10 cellular contexts compared by ENCODE assay signal in genomic region chr9:132381966-132382541, GRCh38. TPM values are rescaled to one million over a fixed set of nuclear protein-coding genes. Genes with fewer than 3 reads are reported as not detected.
A peak's percentile ranks its signal among the peaks of the same experiment; 100 is the strongest.
DNase-seq lines count a peak whose midpoint lies in the region; ATAC-seq and TF ChIP-seq lines count a peak whose summit lies in the region.
"Had no signal": no experiment of that assay in that cellular context is flagged by ENCODE, and none has a peak within 500 bp of the region (broad histone marks: within the 10 kb centered on the region; RNA-seq: fewer than 3 reads in every experiment).

No MANE protein-coding gene starts in this region.

- peaks cover 12% of the 10 kb centered on the region for H3F3A ChIP-seq in MM.1S (ENCODE audit: insufficient read depth, low read length)

- H3K36me3 ChIP-seq in MM.1S (replicated peaks; ENCODE audit: insufficient read depth, low read length) = peaks cover 6% of the 10 kb centered on the region
- H3K36me3 ChIP-seq in effector memory CD4-positive, alpha-beta T cell (ENCODE audit: control insufficient read depth, insufficient read depth, low read length) = peaks cover 46% of the 10 kb centered on the region

- no peak overlapping the region for H3K14ac ChIP-seq in H9 (ENCODE audit: insufficient read depth, low read length)

- no peaks in the 10 kb centered on the region for H3K27me3 Mint-ChIP-seq in H9 (ENCODE audit: low read depth)

- no peak overlapping the region for H4K5ac ChIP-seq in H9 (ENCODE audit: insufficient read length, low read depth, low read length)

- H3K9ac ChIP-seq in H9 (ENCODE audit: extremely low read depth, insufficient read length, low read length) = no peak overlapping the region
- peak overlapping the region; percentile 31 for H3K9ac ChIP-seq in MM.1S (ENCODE audit: low read length)

- no peaks in the 10 kb centered on the region for H3K79me2 ChIP-seq in H9 (ENCODE audit: insufficient read depth, low read length)
- peaks cover 11% of the 10 kb centered on the region for H3K79me2 ChIP-seq in MM.1S (ENCODE audit: low read length)

- no peak overlapping the region for H2BK12ac ChIP-seq in H9 (ENCODE audit: insufficient read length, low read depth, low read length)

- peak overlapping the region in 2 of 3 experiments; percentile 16 to 84; a peak in 2 of 7 replicates for H3K27ac Mint-ChIP-seq in H9

- TF ChIP-seq CTCF in H9 (conservative IDR thresholded peaks at IDR 0.05) = no peak
- no peak for TF ChIP-seq CTCF in MM.1S (IDR thresholded peaks at IDR 0.05; ENCODE audit: low read length)

- H2AK5ac ChIP-seq in H9 (ENCODE audit: insufficient read length, low read length) = no peak overlapping the region

- H3K18ac ChIP-seq in H9 (ENCODE audit: insufficient read length, low read depth, low read length) = no peak overlapping the region

- no peak overlapping the region for H2BK120ac ChIP-seq in H9 (ENCODE audit: low read depth, low read length, poor library complexity, severe bottlenecking)

- H3K36me3 Mint-ChIP-seq in H9 (ENCODE audit: insufficient read depth in 1 of 3, low read depth in 3 of 3) = peaks cover 17 to 61% (median 44%) of the 10 kb centered on the region in 3 experiments; a peak in 6 of 7 replicates

- no CpG with 5 or more reads among the region's 9 CpGs for WGBS in H9 (ENCODE audit: extremely low coverage, insufficient read length, low lambda C conversion rate)

- H3K9me3 ChIP-seq in H9 (ENCODE audit: control insufficient read depth, low read depth, low read length) (peaks cover 18% of the 10 kb centered on the region), MM.1S (replicated peaks; ENCODE audit: insufficient read depth, low read length) (no peaks in the 10 kb centered on the region)
- H3K9me3 ChIP-seq in effector memory CD4-positive, alpha-beta T cell (ENCODE audit: control insufficient read depth, low read length) = no peaks in the 10 kb centered on the region

- H3K9me2 ChIP-seq in MM.1S (replicated peaks; ENCODE audit: insufficient read depth, low read length) = no peaks in the 10 kb centered on the region

- no peak overlapping the region for H4K91ac ChIP-seq in H9 (ENCODE audit: insufficient read length, low read depth, low read length)

- H3K4me3 ChIP-seq in MM.1S (ENCODE audit: low read length) = peak overlapping the region; percentile 55
- H3K4me3 ChIP-seq in effector memory CD4-positive, alpha-beta T cell (ENCODE audit: insufficient read depth, low read depth, low read length, poor library complexity, severe bottlenecking) = no peak overlapping the region

- H3T11ph ChIP-seq in H9 (ENCODE audit: low read length) = no peak overlapping the region

- no peaks in the 10 kb centered on the region for H3K23me2 ChIP-seq in H9 (ENCODE audit: insufficient read length, low read depth, low read length, poor library complexity, severe bottlenecking)

- no peak overlapping the region for H3K56ac ChIP-seq in H9 (ENCODE audit: insufficient read length, low read depth, low read length)

- no peak overlapping the region for H2BK5ac ChIP-seq in H9 (ENCODE audit: insufficient read length, low read length)

- H3K27me3 ChIP-seq in H9 (ENCODE audit: insufficient read depth, low read length) (no peaks in the 10 kb centered on the region), MM.1S (replicated peaks; ENCODE audit: insufficient read depth, low read length) (no peaks in the 10 kb centered on the region)
- no peaks in the 10 kb centered on the region for H3K27me3 ChIP-seq in effector memory CD4-positive, alpha-beta T cell (replicated peaks; ENCODE audit: control insufficient read depth, insufficient read depth, low read length, poor library complexity, severe bottlenecking)

- H3K79me1 ChIP-seq in H9 (ENCODE audit: insufficient read depth, low read depth, low read length, poor library complexity, severe bottlenecking) = no peaks in the 10 kb centered on the region

- H3K4me2 ChIP-seq in H9 (ENCODE audit: insufficient read depth, insufficient read length, low read length) (no peak overlapping the region), MM.1S (ENCODE audit: low read depth, low read length) (peak overlapping the region; percentile 89)

- H2BK20ac ChIP-seq in H9 (ENCODE audit: low read depth, low read length, poor library complexity, severe bottlenecking) = no peak overlapping the region

- no peak overlapping the region for H3K4ac ChIP-seq in H9 (ENCODE audit: low read depth, low read length)

- H3K27ac ChIP-seq in H9 (ENCODE audit: insufficient read length, low read depth, low read length) (no peak overlapping the region), MM.1S (ENCODE audit: low read length) (peak overlapping the region; percentile 73)
- H3K27ac ChIP-seq in effector memory CD4-positive, alpha-beta T cell (ENCODE audit: insufficient read depth, low read length, poor library complexity, severe bottlenecking) = no peak overlapping the region

- H2AFZ ChIP-seq in H9 (ENCODE audit: low read length) (no peak overlapping the region), MM.1S (ENCODE audit: low read length) (peak overlapping the region; percentile 26)

- H3K4me3 Mint-ChIP-seq in H9 = no peak overlapping the region

- H4K8ac ChIP-seq in H9 (replicated peaks; ENCODE audit: insufficient read length, low read depth, low read length) = no peak overlapping the region

- no peaks in the 10 kb centered on the region for H3K4me1 Mint-ChIP-seq in H9

- H4K20me1 ChIP-seq in H9 (ENCODE audit: control insufficient read depth, insufficient read depth, insufficient read length) = no peaks in the 10 kb centered on the region
- H4K20me1 ChIP-seq in MM.1S (ENCODE audit: insufficient read depth, low read length) = no peaks in the 10 kb centered on the region

- DNase-seq in H9 = no peak
- peak; percentile 63 for DNase-seq in MM.1S
- peak; percentile 35 for DNase-seq in mesenteric fat pad (ENCODE audit: low spot score)
- no peak for DNase-seq in DMS153 treated with DMSO at 0.1 percent for 48 hours (lab: John Stamatoyannopoulos, UW; ENCODE audit: unreplicated experiment)
- DNase-seq in erythroblast (lab: John Stamatoyannopoulos, UW) = no peak
- no peak for DNase-seq in effector memory CD4-positive, alpha-beta T cell
- DNase-seq in HK-2 (ENCODE audit: unreplicated experiment) = no peak
- DNase-seq: foreskin fibroblast had no signal

- no peaks in the 10 kb centered on the region for H3K9me3 Mint-ChIP-seq in H9

- H3K4me1 ChIP-seq in H9 (ENCODE audit: insufficient read depth, low read length) = no peaks in the 10 kb centered on the region
- H3K4me1 ChIP-seq in MM.1S (ENCODE audit: low read length) = peaks cover 20% of the 10 kb centered on the region
- no peaks in the 10 kb centered on the region for H3K4me1 ChIP-seq in effector memory CD4-positive, alpha-beta T cell (ENCODE audit: control insufficient read depth, insufficient read depth, low read length, poor library complexity, severe bottlenecking)

- no peak overlapping the region for H2BK15ac ChIP-seq in H9 (ENCODE audit: low read depth, low read length)

- no peak overlapping the region for H3K23ac ChIP-seq in H9 (ENCODE audit: insufficient read length, low read depth, low read length)

- peak; percentile 46 for ATAC-seq in GM18861 (IDR thresholded peaks at IDR 0.05; ENCODE audit: unreplicated experiment)

- TF ChIP-seq POLR2A in erythroblast (IDR thresholded peaks at IDR 0.05; ENCODE audit: low read length) = no peak

RNA-seq across cellular contexts. Expression of gene TTF1, which starts 24.6 kb away (rescaled TPM):
- 24.2 and 26.9 TPM in 2 replicates for total RNA-seq in H9 (2021)
- 10.8 TPM for total RNA-seq in mesenteric fat pad

RNA-seq across cellular contexts. Expression of gene SETX, which starts 27.3 kb away (rescaled TPM):
- total RNA-seq in H9 (2021) (43.1 and 44.3 TPM in 2 replicates), mesenteric fat pad (53.4 TPM)

RNA-seq across cellular contexts. Expression of gene CFAP77, which starts 28.0 kb away (rescaled TPM):
- total RNA-seq in H9 (2021) (0.72 and 0.86 TPM in 2 replicates), mesenteric fat pad (not detected)
- total RNA-seq: HT1080 had no signal

Comparison
In these comparisons a context has a peak if more than half of its experiments do, and no peak if none do; other contexts are left out.
1. DNase-seq: peak in MM.1S (single experiment) and mesenteric fat pad (single experiment); none in H9 (single experiment), DMS153 treated with DMSO at 0.1 percent for 48 hours (single experiment), erythroblast (0 of 2), effector memory CD4-positive, alpha-beta T cell (0 of 3) and HK-2 (single experiment).